ENCODE assay signal across 16 cellular contexts in genomic region chr6:129597023-129597713, GRCh38.
DNase-seq lines count a peak whose midpoint lies in the region; ATAC-seq and TF ChIP-seq lines count a peak whose summit lies in the region.
"Had no signal": no experiment of that assay in that cellular context is flagged by ENCODE, and none has a peak within 500 bp of the region (broad histone marks: within the 10 kb centered on the region; RNA-seq: fewer than 3 reads in every experiment).

No MANE protein-coding gene starts in this region.

- peak; percentile 64 for DNase-seq in left lobe of liver (ENCODE audit: low spot score)
- no peak for DNase-seq in WERI-Rb-1
- no peak for DNase-seq in inferior parietal cortex (ENCODE audit: extremely low spot score)
- DNase-seq in immature natural killer cell: no peak
- DNase-seq in heart left ventricle: no peak
- DNase-seq: activated CD8-positive, alpha-beta memory T cell treated with anti-CD3 and anti-CD28 coated beads, Interleukin-2, amount 10 ng/mL, durations not matched to agents 7 days and 5 days; MM.1S; NCI-H2107; NCI-H82; occipital lobe; SW 1271 had no signal

- no peak for TF ChIP-seq POLR2A in heart left ventricle (IDR thresholded peaks at IDR 0.05)

- H3K9me3 Mint-ChIP-seq in immature natural killer cell: no peaks in the 10 kb centered on the region
- H3K9me3 Mint-ChIP-seq: type B pancreatic cell had no signal

- H3K27me3 Mint-ChIP-seq in immature natural killer cell (ENCODE audit: low read depth in 3 of 3): no peaks in the 10 kb centered on the region
- H3K27me3 Mint-ChIP-seq: activated CD8-positive, alpha-beta memory T cell treated with anti-CD3 and anti-CD28 coated beads, Interleukin-2, amount 10 ng/mL, durations not matched to agents 7 days and 5 days; type B pancreatic cell had no signal

- H3K36me3 ChIP-seq in WERI-Rb-1 (no peaks in the 10 kb centered on the region), heart left ventricle (peaks cover 0 to 43% (median 2%) of the 10 kb centered on the region in 9 donors)

- H3K27ac ChIP-seq in WERI-Rb-1 (no peak overlapping the region), heart left ventricle (no peak overlapping the region)
- H3K27ac ChIP-seq: coronary artery had no signal

- H3K4me3 Mint-ChIP-seq in immature natural killer cell: no peak overlapping the region
- H3K4me3 Mint-ChIP-seq: activated CD8-positive, alpha-beta memory T cell treated with anti-CD3 and anti-CD28 coated beads, Interleukin-2, amount 10 ng/mL, durations not matched to agents 7 days and 5 days; type B pancreatic cell had no signal

- 86 to 94% (median 89%) methylated on average over 5 of the region's 5 CpGs for WGBS in heart left ventricle, 4 donors

- no peak overlapping the region for H3K4me3 ChIP-seq in WERI-Rb-1 (ENCODE audit: low read depth, low read length)
- H3K4me3 ChIP-seq in heart left ventricle: no peak overlapping the region
- H3K4me3 ChIP-seq: coronary artery had no signal

- H3K4me1 ChIP-seq in heart left ventricle: peaks cover 0 to 8% (median 0%) of the 10 kb centered on the region in 12 donors

- TF ChIP-seq CTCF in WERI-Rb-1 (IDR thresholded peaks at IDR 0.05; ENCODE audit: low read depth, low read length) (no peak), heart left ventricle (IDR thresholded peaks at IDR 0.05) (no peak)

- no peaks in the 10 kb centered on the region for H3K27me3 ChIP-seq in WERI-Rb-1 (ENCODE audit: insufficient read depth, low read depth, severe bottlenecking)
- H3K27me3 ChIP-seq in heart left ventricle: no peaks in the 10 kb centered on the region

- no peaks in the 10 kb centered on the region for H3K9me3 ChIP-seq in WERI-Rb-1 (ENCODE audit: severe bottlenecking)
- no peaks in the 10 kb centered on the region for H3K9me3 ChIP-seq in heart left ventricle

- no peak overlapping the region for H3K27ac Mint-ChIP-seq in immature natural killer cell
- H3K27ac Mint-ChIP-seq: activated CD8-positive, alpha-beta memory T cell treated with anti-CD3 and anti-CD28 coated beads, Interleukin-2, amount 10 ng/mL, durations not matched to agents 7 days and 5 days; type B pancreatic cell had no signal

- peaks cover 0 to 7% of the 10 kb centered on the region in 2 donors for H3K4me1 Mint-ChIP-seq in immature natural killer cell

- peaks cover 7 to 8% (median 8%) of the 10 kb centered on the region in 3 donors for H3K36me3 Mint-ChIP-seq in immature natural killer cell
- H3K36me3 Mint-ChIP-seq: type B pancreatic cell had no signal

- intact Hi-C loops in heart left ventricle (cut with DNase I): loop anchor here (5.0 to 10.0 kb wide), 9 partner anchors 70 to 1278 kb away; partner anchors contain the start of gene L3MBTL3 (in 2 of the 10)

- ATAC-seq in GM18868 (IDR thresholded peaks at IDR 0.05; ENCODE audit: unreplicated experiment) (peak; percentile 76), GM21723 (IDR thresholded peaks at IDR 0.05; ENCODE audit: unreplicated experiment) (peak; percentile 61), HG03280 (IDR thresholded peaks at IDR 0.05; ENCODE audit: unreplicated experiment) (peak; percentile 65), left lobe of liver (peak; percentile 41), heart left ventricle (no peak)
- ATAC-seq: activated CD8-positive, alpha-beta memory T cell treated with anti-CD3 and anti-CD28 coated beads, Interleukin-2, amount 10 ng/mL, durations not matched to agents 7 days and 5 days had no signal

Comparison
In these comparisons a context has a peak if more than half of its experiments do, and no peak if none do; other contexts are left out.
1. ATAC-seq: peak in GM18868 (single experiment), GM21723 (single experiment), HG03280 (single experiment) and left lobe of liver (single experiment); none in heart left ventricle (0 of 4).